Comparison of ENCODE assay signal across 8 cellular contexts in the genomic region with DNA sequence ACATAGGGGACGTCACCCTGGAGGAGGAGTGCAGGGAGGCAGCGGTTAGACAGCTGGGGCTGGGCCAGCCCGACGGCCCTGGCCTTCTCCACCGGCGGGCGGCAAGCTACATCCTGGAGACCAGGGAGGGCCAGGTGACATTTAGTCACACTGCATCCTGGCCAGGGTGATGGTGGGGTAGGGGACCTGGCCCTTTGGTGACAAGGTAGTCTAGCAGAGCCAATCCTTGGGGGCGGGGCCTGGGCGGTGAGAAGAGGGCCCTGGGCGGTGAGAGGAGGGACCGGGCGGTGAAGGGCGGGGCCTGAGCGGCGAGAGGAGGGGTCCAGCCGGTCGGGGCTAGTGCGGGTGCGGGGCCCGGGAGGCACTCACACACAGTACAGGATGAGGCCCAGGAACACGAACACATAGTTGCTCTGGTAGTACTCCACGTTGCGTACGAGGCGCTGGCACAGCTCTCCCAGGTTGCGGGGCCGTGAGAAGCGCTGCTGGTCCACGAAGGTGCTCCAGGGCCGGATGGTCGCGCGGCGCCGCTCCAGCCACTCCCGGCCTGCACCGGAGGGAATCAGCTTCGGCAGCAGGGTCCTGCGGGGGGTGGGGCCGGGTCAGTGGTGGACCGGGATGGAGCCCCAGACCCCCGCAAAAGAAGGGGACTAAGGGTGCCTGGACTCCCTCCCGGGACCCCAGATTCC. TPM values are rescaled to one million over a fixed set of nuclear protein-coding genes. Genes with fewer than 3 reads are reported as not detected.
A peak's percentile ranks its signal among the peaks of the same experiment; 100 is the strongest.
DNase-seq lines count a peak whose midpoint lies in the region; ATAC-seq lines count a peak whose summit lies in the region.

No MANE protein-coding gene starts in this region.

- peak overlapping the region; percentile 88 for H3K27ac Mint-ChIP-seq in T-helper 2 cell treated with Interferon-gamma antibody and Interleukin-4, amounts not matched to agents 5 μg/mL and 100 μg/mL, for 36 hours

- no peaks in the 10 kb centered on the region for H3K27me3 ChIP-seq in right cardiac atrium (ENCODE audit: control insufficient read depth, insufficient read depth)
- H3K27me3 ChIP-seq in aorta (ENCODE audit: control insufficient read depth in 1 of 2, insufficient read depth in 2 of 2, low read length in 1 of 2): no peaks in the 10 kb centered on the region

- peaks cover 18% of the 10 kb centered on the region for H3K4me1 Mint-ChIP-seq in T-helper 2 cell treated with Interferon-gamma antibody and Interleukin-4, amounts not matched to agents 5 μg/mL and 100 μg/mL, for 36 hours (ENCODE audit: low read depth)

- H3K9me3 ChIP-seq in right cardiac atrium (ENCODE audit: control insufficient read depth, low read length) (no peaks in the 10 kb centered on the region), aorta (ENCODE audit: control insufficient read depth, low read length) (no peaks in the 10 kb centered on the region)

- H3K36me3 Mint-ChIP-seq in T-helper 2 cell treated with Interferon-gamma antibody and Interleukin-4, amounts not matched to agents 5 μg/mL and 100 μg/mL, for 36 hours (ENCODE audit: low read depth): peaks cover 10% of the 10 kb centered on the region

- in situ Hi-C loops in Caki2 (cut with HindIII; ENCODE audit: low pct_unique_long_range_greater_than_20kb, low sequenced_read_pairs): no loop called here

- under 1% methylated on average over 43 of the region's 43 CpGs for WGBS in right cardiac atrium
- WGBS in aorta, 2 donors: 0 to 1% methylated on average over 41 to 43 of the region's 43 CpGs

- intact Hi-C loops in right cardiac atrium (cut with DNase I): no loop called here
- intact Hi-C loops in aorta (cut with DNase I): loop anchor here (2.0 to 10.0 kb wide), 3 partner anchors 74 to 100 kb away; partner anchors contain the start of gene ARHGEF1 (in 2 of the 2)

- H3K9me3 Mint-ChIP-seq in T-helper 2 cell treated with Interferon-gamma antibody and Interleukin-4, amounts not matched to agents 5 μg/mL and 100 μg/mL, for 36 hours: no peaks in the 10 kb centered on the region

- no peaks in the 10 kb centered on the region for H3K27me3 Mint-ChIP-seq in T-helper 2 cell treated with Interferon-gamma antibody and Interleukin-4, amounts not matched to agents 5 μg/mL and 100 μg/mL, for 36 hours (ENCODE audit: low read depth)

- H3K4me3 ChIP-seq in right cardiac atrium (ENCODE audit: low read length) (peak overlapping the region; percentile 77), aorta (ENCODE audit: low read length in 2 of 2) (peak overlapping the region; percentile 82 to 89)

- H3K4me1 ChIP-seq in right cardiac atrium (ENCODE audit: control insufficient read depth, insufficient read depth, low read length) (no peaks in the 10 kb centered on the region), aorta (ENCODE audit: control insufficient read depth in 1 of 2, insufficient read depth in 2 of 2, low read length in 2 of 2) (no peaks in the 10 kb centered on the region)

- H3K36me3 ChIP-seq in aorta (ENCODE audit: control insufficient read depth in 1 of 2, insufficient read depth in 2 of 2, low read length in 1 of 2): peaks cover 0 to 3% of the 10 kb centered on the region in 2 donors

- peak overlapping the region; percentile 90 for H3K4me3 Mint-ChIP-seq in T-helper 2 cell treated with Interferon-gamma antibody and Interleukin-4, amounts not matched to agents 5 μg/mL and 100 μg/mL, for 36 hours

- DNase-seq in Caki2 (ENCODE audit: low read depth) (peak; percentile 91), NCI-H1092 treated with DMSO at 0.1 percent for 48 hours (lab: John Stamatoyannopoulos, UW) (peak; percentile 30), anterior cingulate cortex (lab: John Stamatoyannopoulos, UW) (peak in 52 of 58 donors; percentile 1 to 68 (median 29)), right cardiac atrium (peak; percentile 90 to 94 (median 94)), retina (peak; percentile 79), aorta (peak; percentile 92 to 96)
- peak; percentile 84 for DNase-seq in T-helper 2 cell treated with Interferon-gamma antibody and Interleukin-4, amounts not matched to agents 5 μg/mL and 100 μg/mL, for 36 hours (ENCODE audit: low spot score)

- peak; percentile 55 for ATAC-seq in GM21717 (IDR thresholded peaks at IDR 0.05; ENCODE audit: unreplicated experiment)
- peak; percentile 87 to 89 for ATAC-seq in right cardiac atrium
- peak; percentile 93 for ATAC-seq in aorta (ENCODE audit: low FRiP score)

- H3K27ac ChIP-seq in right cardiac atrium (ENCODE audit: low read length) (peak overlapping the region; percentile 85), aorta (ENCODE audit: low read depth in 1 of 2, low read length in 2 of 2) (peak overlapping the region; percentile 43 to 71)

RNA-seq across cellular contexts. Expression of gene RABAC1, which starts 0.6 kb away (rescaled TPM):
- 287 and 288 TPM in 2 replicates for total RNA-seq in Caki2 (2014; rRNA removed; shearing (Covaris generic); ENCODE audit: low replicate concordance)
- 100 to 1,000 TPM in 1 of 4 donors, 10 to 100 TPM in 3; 79.6 to 113 (median 90.3) TPM for total RNA-seq in right cardiac atrium
- polyA plus RNA-seq in right cardiac atrium: 140 TPM
- 100 to 1,000 TPM; 175 to 198 TPM for total RNA-seq in aorta
- 100 to 1,000 TPM; 223 to 376 TPM for polyA plus RNA-seq in aorta

RNA-seq across cellular contexts. Expression of gene ERFL, which starts 30.3 kb away (rescaled TPM):
- 0.37 TPM in 1 of 2 replicates, not detected in the other for total RNA-seq in Caki2 (2014; rRNA removed; shearing (Covaris generic); ENCODE audit: low replicate concordance)
- under 1 TPM in 1 of 4 donors, not detected in 3; 0.20 TPM for total RNA-seq in right cardiac atrium
- polyA plus RNA-seq in right cardiac atrium: 0.02 TPM
- under 1 TPM; 0.51 to 0.81 TPM for total RNA-seq in aorta
- polyA plus RNA-seq in aorta: under 1 TPM in 1 of 2 donors, not detected in 1; 0.46 TPM

RNA-seq across cellular contexts. Expression of gene ATP1A3, which starts 35.5 kb away (rescaled TPM):
- total RNA-seq in Caki2 (2014; rRNA removed; shearing (Covaris generic); ENCODE audit: low replicate concordance): 2.3 TPM in 1 of 2 replicates, not detected in the other
- total RNA-seq in right cardiac atrium (100 to 1,000 TPM; 194 to 295 (median 234) TPM), aorta (not detected)
- polyA plus RNA-seq in right cardiac atrium (104 TPM), aorta (under 1 TPM in 1 of 2 donors, not detected in 1; 0.38 TPM)

Comparison
In these comparisons a context has a peak if more than half of its experiments do, and no peak if none do; other contexts are left out.
1. Peak in every context shown above with its lines: DNase-seq, ATAC-seq, H3K4me3 ChIP-seq and H3K27ac ChIP-seq.
2. DNase-seq: peak in every context shown above with its lines; median percentile 94 in right cardiac atrium; 94 in aorta; 91 in Caki2; 84 in T-helper 2 cell treated with Interferon-gamma antibody and Interleukin-4, amounts not matched to agents 5 μg/mL and 100 μg/mL, for 36 hours; 79 in retina; 30 in NCI-H1092 treated with DMSO at 0.1 percent for 48 hours; 29 in anterior cingulate cortex.
3. RNA of gene ATP1A3, which starts 35.5 kb away (total RNA-seq): 194 to 295 TPM in right cardiac atrium; 2.3 TPM in Caki2 and not detected in aorta; every median in the first group is over 10 times any median in the second.
4. intact Hi-C loops: an anchor here in aorta (2.0 to 10.0 kb wide); none called in right cardiac atrium.